Comparison of ENCODE assay signal across 1 cellular context in the genomic region with DNA sequence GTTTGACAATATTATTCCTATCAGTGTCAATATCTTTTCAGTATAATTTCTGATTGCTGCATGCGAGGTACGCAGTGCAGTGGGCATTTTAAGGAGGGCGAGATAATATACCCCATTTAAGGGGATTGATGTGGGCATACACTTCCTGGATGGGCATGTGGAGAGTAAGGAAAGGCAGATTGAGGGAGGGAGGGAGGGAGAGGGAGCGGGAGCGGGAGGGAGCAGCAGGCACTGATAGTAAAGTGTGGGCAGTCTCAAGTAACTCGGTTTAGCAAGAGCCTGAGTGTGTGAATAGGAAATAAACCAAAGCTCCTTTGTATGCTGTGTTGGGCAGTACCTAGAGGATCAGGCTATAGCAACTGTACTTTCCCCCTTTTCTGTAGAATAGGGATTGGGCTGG.
TF ChIP-seq lines count a peak whose summit lies in the region.

No MANE protein-coding gene starts in this region.

TF ChIP-seq in GM12878, 131 proteins besides CTCF, POLR2A, EP300 and RAD21 (continued from another document):
- TF ChIP-seq, protein P1, sequence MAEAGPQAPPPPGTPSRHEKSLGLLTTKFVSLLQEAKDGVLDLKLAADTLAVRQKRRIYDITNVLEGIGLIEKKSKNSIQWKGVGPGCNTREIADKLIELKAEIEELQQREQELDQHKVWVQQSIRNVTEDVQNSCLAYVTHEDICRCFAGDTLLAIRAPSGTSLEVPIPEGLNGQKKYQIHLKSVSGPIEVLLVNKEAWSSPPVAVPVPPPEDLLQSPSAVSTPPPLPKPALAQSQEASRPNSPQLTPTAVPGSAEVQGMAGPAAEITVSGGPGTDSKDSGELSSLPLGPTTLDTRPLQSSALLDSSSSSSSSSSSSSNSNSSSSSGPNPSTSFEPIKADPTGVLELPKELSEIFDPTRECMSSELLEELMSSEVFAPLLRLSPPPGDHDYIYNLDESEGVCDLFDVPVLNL (IDR thresholded peaks at IDR 0.05; ENCODE audit: low read depth, low read length): no peak
- TF ChIP-seq WRNIP1 (IDR thresholded peaks at IDR 0.05; ENCODE audit: borderline replicate concordance, low read depth, low read length) (no peak), TARDBP (IDR thresholded peaks at IDR 0.05; ENCODE audit: borderline replicate concordance) (no peak), NFIC (IDR thresholded peaks at IDR 0.05; ENCODE audit: low read depth, low read length) (no peak), ZNF384 (IDR thresholded peaks at IDR 0.05; ENCODE audit: borderline replicate concordance, low read depth, low read length) (no peak), PAX8 (IDR thresholded peaks at IDR 0.05) (no peak), NR2F1 (conservative IDR thresholded peaks at IDR 0.05) (no peak), ZNF207 (IDR thresholded peaks at IDR 0.05; ENCODE audit: borderline replicate concordance) (no peak), STAT1 (conservative IDR thresholded peaks at IDR 0.05) (no peak), CBFB (IDR thresholded peaks at IDR 0.05; ENCODE audit: low read depth) (no peak), BRCA1 (IDR thresholded peaks at IDR 0.05; ENCODE audit: low read depth, low read length) (no peak), GATAD2B (conservative IDR thresholded peaks at IDR 0.05; ENCODE audit: low read depth) (no peak), SMC3 (IDR thresholded peaks at IDR 0.05; ENCODE audit: borderline replicate concordance, low read length) (no peak)
- TF ChIP-seq, protein P2, sequence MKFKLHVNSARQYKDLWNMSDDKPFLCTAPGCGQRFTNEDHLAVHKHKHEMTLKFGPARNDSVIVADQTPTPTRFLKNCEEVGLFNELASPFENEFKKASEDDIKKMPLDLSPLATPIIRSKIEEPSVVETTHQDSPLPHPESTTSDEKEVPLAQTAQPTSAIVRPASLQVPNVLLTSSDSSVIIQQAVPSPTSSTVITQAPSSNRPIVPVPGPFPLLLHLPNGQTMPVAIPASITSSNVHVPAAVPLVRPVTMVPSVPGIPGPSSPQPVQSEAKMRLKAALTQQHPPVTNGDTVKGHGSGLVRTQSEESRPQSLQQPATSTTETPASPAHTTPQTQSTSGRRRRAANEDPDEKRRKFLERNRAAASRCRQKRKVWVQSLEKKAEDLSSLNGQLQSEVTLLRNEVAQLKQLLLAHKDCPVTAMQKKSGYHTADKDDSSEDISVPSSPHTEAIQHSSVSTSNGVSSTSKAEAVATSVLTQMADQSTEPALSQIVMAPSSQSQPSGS (IDR thresholded peaks at IDR 0.05; ENCODE audit: low read length): no peak
TF ChIP-seq in GM12878: peak in this region for 0.
